ENCODE assay signal across 8 cellular contexts in genomic region chr16:9144106-9144505, GRCh38.
"Had no signal": no experiment of that assay in that cellular context is flagged by ENCODE, and none has a peak within 500 bp of the region (broad histone marks: within the 10 kb centered on the region; RNA-seq: fewer than 3 reads in every experiment).

No MANE protein-coding gene starts in this region.

- FAIRE-seq: HepG2 had no signal

- H3K27ac ChIP-seq: GM23248, KMS-11 had no signal

- H3K9me3 Mint-ChIP-seq: HFFc6 had no signal

- ATAC-seq: HepG2 had no signal

- H3K4me3 ChIP-seq: GM23248 had no signal

- H3K27ac Mint-ChIP-seq: HFFc6, IgD-negative memory B cell had no signal

- H3K4me2 ChIP-seq: KMS-11 had no signal

- H3K4me3 Mint-ChIP-seq: HFFc6, IgD-negative memory B cell had no signal

- H2AFZ ChIP-seq: GM23248 had no signal

- DNase-seq: GM23248, H7, HCEC 1CT, HFFc6, KBM-7 had no signal

- H3K9ac ChIP-seq: GM23248, KMS-11 had no signal
